In the genomic region with DNA sequence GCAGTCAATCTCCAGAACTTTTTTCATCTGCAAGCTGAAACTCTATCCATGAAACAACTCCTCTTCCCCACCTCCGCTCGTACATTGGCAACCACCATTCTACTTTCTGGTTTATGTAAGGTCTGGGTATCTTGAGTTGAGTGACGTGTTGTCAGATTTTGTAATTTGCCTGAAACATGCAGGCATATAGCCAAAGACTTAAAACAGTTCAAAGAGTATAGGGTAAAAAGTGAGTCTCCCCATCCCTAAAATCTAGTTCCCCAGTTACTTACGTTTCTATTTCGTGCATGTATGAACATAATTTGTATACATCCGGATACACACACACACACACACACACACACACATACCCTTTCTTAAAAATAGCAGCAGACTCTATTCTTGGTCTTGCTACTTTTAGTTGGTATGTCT, we compare ENCODE assay signal across 8 cellular contexts. TPM values are rescaled to one million over a fixed set of nuclear protein-coding genes. Genes with fewer than 3 reads are reported as not detected.
A peak's percentile ranks its signal among the peaks of the same experiment; 100 is the strongest.
DNase-seq lines count a peak whose midpoint lies in the region; ATAC-seq, FAIRE-seq and TF ChIP-seq lines count a peak whose summit lies in the region.

No MANE protein-coding gene starts in this region.

- no peaks in the 10 kb centered on the region; a peak in 1 of 5 replicates for H3K27me3 ChIP-seq in HepG2 (ENCODE audit: control insufficient read depth in 1 of 2, insufficient read depth in 2 of 2, low read length in 2 of 2)
- no peaks in the 10 kb centered on the region for H3K27me3 ChIP-seq in tibial artery

- CTCF ChIA-PET in MCF 10A (lab: Yijun Ruan, JAX) (interaction anchor here (0.6 to 2.5 kb wide), 2 partner anchors 51 to 331 kb away, joined by 3 to 21 read pairs; no protein-coding TSS in a partner anchor), HepG2 (lab: Yijun Ruan, JAX; ENCODE audit: low intra/inter-chr PET ratio, low total read pairs) (no interaction called here)

- H2AFZ ChIP-seq in HepG2 (ENCODE audit: low read length): no peak overlapping the region

- H3K27ac ChIP-seq in HepG2 (ENCODE audit: extremely low read length, insufficient read depth, low read length): peak overlapping the region; percentile 98
- peak overlapping the region; percentile 95 to 99 for H3K27ac ChIP-seq in tibial artery

- peaks cover 4% of the 10 kb centered on the region for H4K20me1 ChIP-seq in HepG2 (ENCODE audit: insufficient read depth, low read length)

- POLR2A ChIA-PET in MCF 10A (lab: Yijun Ruan, JAX) (interaction anchor here (0.6 to 4.2 kb wide), 20 partner anchors 9 to 680 kb away, joined by 3 to 50 read pairs (median 7); a partner anchor contains a TSS), HepG2 (lab: Yijun Ruan, JAX) (interaction anchor here (0.8 to 2.7 kb wide), 8 partner anchors 8 to 384 kb away, joined by 3 to 29 read pairs (median 12); a partner anchor contains a TSS)

- BruUV-seq in MCF 10A (replicated peaks; lab: Mats Ljungman, UMichigan): no TSS peak
- BruUV-seq in HepG2 (replicated peaks; lab: Mats Ljungman, UMichigan): no TSS peak

- WGBS in HepG2 (ENCODE audit: low lambda C conversion rate): 5% methylated on average over 6 of the region's 6 CpGs

- no peak for ATAC-seq in HepG2
- no peak for ATAC-seq in GM21786 (IDR thresholded peaks at IDR 0.05; ENCODE audit: unreplicated experiment)

- H3K4me1 Mint-ChIP-seq in MCF 10A (ENCODE audit: insufficient read depth, unreplicated experiment): peaks cover 34% of the 10 kb centered on the region

- H3K4me1 ChIP-seq in HepG2 (ENCODE audit: insufficient read depth, low read length) (peaks cover 61% of the 10 kb centered on the region), tibial artery (peaks cover 0 to 60% (median 18%) of the 10 kb centered on the region in 4 donors)

- TF ChIP-seq RAD21 in HepG2 (CRISPR knock-in tag; IDR thresholded peaks at IDR 0.05): no peak

- DNase-seq in GM10266 (ENCODE audit: extremely low spot score) (peak; percentile 17), NB4 (ENCODE audit: low read depth) (peak; percentile 52), MCF 10A (ENCODE audit: unreplicated experiment) (peak; percentile 54), HepG2 (ENCODE audit: low spot score) (peak; percentile 42), tibial artery (no peak), COLO668 (lab: John Stamatoyannopoulos, UW; ENCODE audit: unreplicated experiment) (no peak), GF-D8 (lab: John Stamatoyannopoulos, UW) (no peak)

- TF ChIP-seq CTCF in GM10266 (IDR thresholded peaks at IDR 0.05; ENCODE audit: control insufficient read depth, insufficient read depth, low read depth, missing control alignments) (no peak), NB4 (IDR thresholded peaks at IDR 0.05; ENCODE audit: low read depth, low read length) (no peak), MCF 10A (IDR thresholded peaks at IDR 0.05; ENCODE audit: unreplicated experiment) (no peak), HepG2 (CRISPR knock-in tag; IDR thresholded peaks at IDR 0.05) (no peak), tibial artery (IDR thresholded peaks at IDR 0.05) (no peak)

- H3K79me2 ChIP-seq in HepG2 (ENCODE audit: insufficient read depth, low read length): peaks cover 82% of the 10 kb centered on the region

- TF ChIP-seq POLR2A in NB4 (IDR thresholded peaks at IDR 0.05; ENCODE audit: extremely low read depth, insufficient read length) (no peak), HepG2 (IDR thresholded peaks at IDR 0.05; ENCODE audit: insufficient read depth in 1 of 2, low read depth in 2 of 2, low read length in 2 of 2) (peak in 1 of 2 experiments; percentile 74; a peak in 2 of 4 replicates)

- in situ Hi-C loops in HepG2 (cut with HindIII; ENCODE audit: extremely low pct_ligation_motif_present, low pct_unique_long_range_greater_than_20kb): no loop called here

- no peaks in the 10 kb centered on the region for H3K9me3 ChIP-seq in HepG2 (ENCODE audit: low read length)
- H3K9me3 ChIP-seq in tibial artery: no peaks in the 10 kb centered on the region

- H3K4me3 ChIP-seq in NB4 (ENCODE audit: low read depth, low read length) (peak overlapping the region; percentile 76), HepG2 (replicated peaks in 1 of 3; ENCODE audit: insufficient read depth in 1 of 3, low read depth in 2 of 3, low read length in 3 of 3) (peak overlapping the region; percentile 84 to 94 (median 89)), tibial artery (peak overlapping the region; percentile 78 to 93)

- no peaks in the 10 kb centered on the region for H3K36me3 ChIP-seq in HepG2 (replicated peaks in 1 of 2; ENCODE audit: control insufficient read depth in 1 of 2, insufficient read depth in 2 of 2, low read length in 2 of 2)
- no peaks in the 10 kb centered on the region for H3K36me3 ChIP-seq in tibial artery

- no peak for TF ChIP-seq EP300 in HepG2 (IDR thresholded peaks at IDR 0.05; ENCODE audit: low read depth in 2 of 2, low read length in 2 of 2)
- TF ChIP-seq EP300 in HepG2 (CRISPR knock-in tag; IDR thresholded peaks at IDR 0.05; ENCODE audit: borderline replicate concordance): no peak

- H3K9me3 Mint-ChIP-seq in MCF 10A (ENCODE audit: unreplicated experiment): no peaks in the 10 kb centered on the region

- intact Hi-C loops in MCF 10A (cut with micrococcal nuclease) (loop anchor here (10.0 kb wide), 1 partner anchor 524 kb away; no protein-coding TSS in a partner anchor), HepG2 (cut with micrococcal nuclease; ENCODE audit: unreplicated experiment) (loop anchor here (1.0 to 10.0 kb wide), 2 partner anchors 17 to 334 kb away; a partner anchor contains a TSS), tibial artery (cut with DNase I; ENCODE audit: low total_unique reads) (loop anchor here (10.0 kb wide), 1 partner anchor 104 kb away; a partner anchor contains a TSS)

- peak overlapping the region; percentile 83 for H3K27ac Mint-ChIP-seq in MCF 10A (ENCODE audit: low read depth, unreplicated experiment)

- H3K9ac ChIP-seq in HepG2 (ENCODE audit: insufficient read depth, low read depth, low read length): peak overlapping the region; percentile 89

- peaks cover 6% of the 10 kb centered on the region for H3K36me3 Mint-ChIP-seq in MCF 10A (ENCODE audit: insufficient read depth, unreplicated experiment)

- peak overlapping the region; percentile 70 for H3K4me2 ChIP-seq in HepG2 (ENCODE audit: low read depth, low read length)

- FAIRE-seq in HepG2 (lab: Jason Lieb, UNC): no peak

- peak overlapping the region; percentile 93 for H3K4me3 Mint-ChIP-seq in MCF 10A (ENCODE audit: unreplicated experiment)

- no peaks in the 10 kb centered on the region for H3K27me3 Mint-ChIP-seq in MCF 10A (ENCODE audit: insufficient read depth, unreplicated experiment)

RNA-seq across cellular contexts. Expression of a gene that starts 0.9 kb away (rescaled TPM):
- total RNA-seq in MCF 10A (2022) (20.6 and 26.7 TPM in 2 replicates), HepG2 (2016; rRNA removed; fragmentation: Illumina TruSeq; extraction: Trizol) (55.3 and 76.3 TPM in 2 replicates)
- 26.8 and 28.8 TPM in 2 replicates for total RNA-seq in HepG2 (2016; cell fraction: cytosol; rRNA removed; fragmentation: Illumina TruSeq; extraction: Trizol; ENCODE audit: low read depth)
- total RNA-seq in HepG2 (2016; cell fraction: insoluble cytoplasmic fraction; rRNA removed; fragmentation: Illumina TruSeq; extraction: Trizol): 57.7 and 86.7 TPM in 2 replicates
- 36.5 and 40.1 TPM in 2 replicates for total RNA-seq in HepG2 (2016; cell fraction: membrane; rRNA removed; fragmentation: Illumina TruSeq; extraction: Trizol)
- 32.2 and 40.4 TPM in 2 replicates for total RNA-seq in HepG2 (2016; cell fraction: nucleus; rRNA removed; fragmentation: Illumina TruSeq; extraction: Trizol)
- 57.7 and 80.2 TPM in 2 replicates for polyA plus RNA-seq in HepG2 (2011; rRNA removed)
- 36.9 and 43.5 TPM in 2 replicates for polyA plus RNA-seq in HepG2 (2011; cell fraction: cytosol; rRNA removed)
- polyA plus RNA-seq in HepG2 (2011; cell fraction: nucleus; rRNA removed): 22.2 and 23.4 TPM in 2 replicates
- polyA plus RNA-seq in HepG2 (2012): 47.7 and 65.1 TPM in 2 replicates
- polyA plus RNA-seq in HepG2 (2016; cell fraction: cytosol; fragmentation: Illumina TruSeq; extraction: Trizol; ENCODE audit: low read depth): 18.6 and 21.0 TPM in 2 replicates
- 69.6 and 82.4 TPM in 2 replicates for polyA plus RNA-seq in HepG2 (2016; cell fraction: insoluble cytoplasmic fraction; fragmentation: Illumina TruSeq; extraction: Trizol; ENCODE audit: low read depth)
- 26.5 and 28.6 TPM in 2 replicates for polyA plus RNA-seq in HepG2 (2016; cell fraction: membrane; fragmentation: Illumina TruSeq; extraction: Trizol; ENCODE audit: low read depth)
- polyA plus RNA-seq in HepG2 (2016; cell fraction: nucleus; fragmentation: Illumina TruSeq; extraction: Trizol; ENCODE audit: insufficient read depth, low read depth): 38.5 and 39.3 TPM in 2 replicates
- polyA minus RNA-seq in HepG2 (2011; rRNA and poly(A)+ RNA removed; ENCODE audit: low replicate concordance): 28.6 and 43.8 TPM in 2 replicates
- polyA minus RNA-seq in HepG2 (2011; cell fraction: cytosol; rRNA and poly(A)+ RNA removed): 58.9 and 62.7 TPM in 2 replicates
- 66.0 and 70.4 TPM in 2 replicates for polyA minus RNA-seq in HepG2 (2011; cell fraction: nucleus; rRNA and poly(A)+ RNA removed)

RNA-seq across cellular contexts. Expression of a gene that starts 47.4 kb away (rescaled TPM):
- 79.2 and 83.4 TPM in 2 replicates for total RNA-seq in MCF 10A (2022)
- total RNA-seq in HepG2 (2016; rRNA removed; fragmentation: Illumina TruSeq; extraction: Trizol): 52.8 and 79.5 TPM in 2 replicates
- total RNA-seq in HepG2 (2016; cell fraction: cytosol; rRNA removed; fragmentation: Illumina TruSeq; extraction: Trizol; ENCODE audit: low read depth): 116 and 122 TPM in 2 replicates
- total RNA-seq in HepG2 (2016; cell fraction: insoluble cytoplasmic fraction; rRNA removed; fragmentation: Illumina TruSeq; extraction: Trizol): 55.6 and 78.0 TPM in 2 replicates
- total RNA-seq in HepG2 (2016; cell fraction: membrane; rRNA removed; fragmentation: Illumina TruSeq; extraction: Trizol): 44.6 and 47.8 TPM in 2 replicates
- total RNA-seq in HepG2 (2016; cell fraction: nucleus; rRNA removed; fragmentation: Illumina TruSeq; extraction: Trizol): 33.0 and 35.9 TPM in 2 replicates
- 35.6 and 61.1 TPM in 2 replicates for polyA plus RNA-seq in HepG2 (2011; rRNA removed)
- polyA plus RNA-seq in HepG2 (2011; cell fraction: cytosol; rRNA removed): 23.4 and 43.1 TPM in 2 replicates
- polyA plus RNA-seq in HepG2 (2011; cell fraction: nucleus; rRNA removed): 33.0 and 38.2 TPM in 2 replicates
- polyA plus RNA-seq in HepG2 (2012): 20.2 and 22.4 TPM in 2 replicates
- polyA plus RNA-seq in HepG2 (2016; cell fraction: cytosol; fragmentation: Illumina TruSeq; extraction: Trizol; ENCODE audit: low read depth): 2.3 and 2.6 TPM in 2 replicates
- polyA plus RNA-seq in HepG2 (2016; cell fraction: insoluble cytoplasmic fraction; fragmentation: Illumina TruSeq; extraction: Trizol; ENCODE audit: low read depth): 67.1 and 71.0 TPM in 2 replicates
- polyA plus RNA-seq in HepG2 (2016; cell fraction: membrane; fragmentation: Illumina TruSeq; extraction: Trizol; ENCODE audit: low read depth): 10.9 and 11.4 TPM in 2 replicates
- polyA plus RNA-seq in HepG2 (2016; cell fraction: nucleus; fragmentation: Illumina TruSeq; extraction: Trizol; ENCODE audit: insufficient read depth, low read depth): 30.4 TPM in 2 replicates
- 104 and 144 TPM in 2 replicates for polyA minus RNA-seq in HepG2 (2011; rRNA and poly(A)+ RNA removed; ENCODE audit: low replicate concordance)
- polyA minus RNA-seq in HepG2 (2011; cell fraction: cytosol; rRNA and poly(A)+ RNA removed): 55.4 and 66.1 TPM in 2 replicates
- 44.7 and 50.8 TPM in 2 replicates for polyA minus RNA-seq in HepG2 (2011; cell fraction: nucleus; rRNA and poly(A)+ RNA removed)

Comparison
In these comparisons a context has a peak if more than half of its experiments do, and no peak if none do; other contexts are left out.
1. DNase-seq: peak in GM10266 (single experiment), NB4 (single experiment), MCF 10A (single experiment) and HepG2 (single experiment); none in tibial artery (0 of 2), COLO668 (single experiment) and GF-D8 (single experiment).
2. Peak in every context shown above with its lines, with median percentiles within 50 percentile points of each other: H3K4me3 ChIP-seq.